ENCODE assay signal across 9 cellular contexts in the genomic region with DNA sequence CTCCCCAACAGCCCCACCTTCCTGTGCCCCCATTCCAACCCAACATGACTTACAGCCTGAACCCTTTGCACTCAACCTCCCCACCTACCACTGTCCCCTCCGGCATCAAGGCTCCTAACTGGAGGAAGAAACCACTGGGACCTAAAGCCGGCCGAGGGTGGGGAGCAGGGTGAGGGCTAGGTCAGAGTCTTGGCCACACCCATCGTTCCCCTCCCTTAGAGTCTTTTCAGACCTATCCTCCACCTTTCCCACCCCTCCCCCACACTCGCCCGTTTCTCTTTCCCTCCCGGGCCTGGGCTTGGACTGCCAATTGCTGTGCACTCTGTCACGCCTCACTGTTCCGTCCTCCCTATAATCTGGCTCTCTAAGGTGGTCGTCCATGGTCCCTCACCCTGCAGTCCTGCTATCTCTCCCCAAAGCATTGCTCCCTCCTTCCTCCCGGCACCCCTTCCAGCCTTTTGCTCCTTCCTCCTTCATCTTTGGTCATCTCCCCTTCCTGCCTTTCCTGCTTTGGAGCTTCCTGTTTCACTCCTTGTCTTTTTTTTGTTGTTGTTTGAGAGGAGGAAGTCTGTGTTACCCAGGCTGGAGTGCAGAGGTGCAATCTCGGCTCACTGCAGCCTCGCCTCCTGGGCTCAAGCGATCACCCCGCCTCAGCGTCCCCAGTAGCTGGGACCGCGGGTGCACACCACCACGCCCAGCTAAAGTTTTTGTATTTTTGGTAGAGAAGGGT. TPM values are rescaled to one million over a fixed set of nuclear protein-coding genes. Genes with fewer than 3 reads are reported as not detected.
DNase-seq lines count a peak whose midpoint lies in the region; ATAC-seq, FAIRE-seq and TF ChIP-seq lines count a peak whose summit lies in the region.
"Had no signal": no experiment of that assay in that cellular context is flagged by ENCODE, and none has a peak within 500 bp of the region (broad histone marks: within the 10 kb centered on the region; RNA-seq: fewer than 3 reads in every experiment).

No MANE protein-coding gene starts in this region.

- H3K4me3 Mint-ChIP-seq in activated CD4-positive, alpha-beta T cell treated with anti-CD3 and anti-CD28 coated beads, Interleukin-2, amount 10 ng/mL, durations not matched to agents 24 days and 14 days = peak overlapping the region; percentile 79

- DNase-seq in activated CD4-positive, alpha-beta T cell treated with anti-CD3 and anti-CD28 coated beads, Interleukin-2, amount 10 ng/mL, durations not matched to agents 24 days and 14 days = peak; percentile 70
- DNase-seq in activated CD4-positive, alpha-beta T cell treated with anti-CD3 and anti-CD28 coated beads, Interleukin-2, amount 50 U/mL, for 1 hour = no peak
- DNase-seq in UCSD-AML1 (lab: John Stamatoyannopoulos, UW; ENCODE audit: unreplicated experiment) (peak; percentile 44), right atrium auricular region (ENCODE audit: low spot score) (no peak), small intestine (peak; percentile 97), D341Med (ENCODE audit: low spot score) (no peak)

- no peak overlapping the region for H3K27ac ChIP-seq in right atrium auricular region
- peak overlapping the region; percentile 95 to 99 for H3K27ac ChIP-seq in small intestine (ENCODE audit: low read depth in 1 of 2, low read length in 1 of 2)

- intact Hi-C loops in activated CD4-positive, alpha-beta T cell treated with anti-CD3 and anti-CD28 coated beads, Interleukin-2, amount 10 ng/mL, durations not matched to agents 24 days and 14 days (cut with micrococcal nuclease) = loop anchor here (2.0 kb wide), 1 partner anchor 18 kb away; a partner anchor contains a TSS

- peaks cover 30% of the 10 kb centered on the region for H3K27me3 Mint-ChIP-seq in activated CD4-positive, alpha-beta T cell treated with anti-CD3 and anti-CD28 coated beads, Interleukin-2, amount 10 ng/mL, durations not matched to agents 24 days and 14 days

- H3K36me3 ChIP-seq in right atrium auricular region (peaks cover 10% of the 10 kb centered on the region), small intestine (ENCODE audit: control insufficient read depth in 2 of 2, insufficient read depth in 2 of 2, low read length in 2 of 2) (peaks cover 0 to 2% of the 10 kb centered on the region in 2 donors)

- H3K4me1 ChIP-seq in right atrium auricular region (peaks cover 0 to 30% of the 10 kb centered on the region in 2 donors), small intestine (ENCODE audit: control insufficient read depth in 2 of 2, insufficient read depth in 1 of 2, low read depth in 1 of 2, low read length in 1 of 2) (no peaks in the 10 kb centered on the region)

- ATAC-seq in HG03354 (IDR thresholded peaks at IDR 0.05; ENCODE audit: poor library complexity, severe bottlenecking, unreplicated experiment) (no peak), GM19035 (IDR thresholded peaks at IDR 0.05; ENCODE audit: unreplicated experiment) (no peak)

- no peaks in the 10 kb centered on the region for H3K9me3 ChIP-seq in right atrium auricular region
- H3K9me3 ChIP-seq in small intestine (ENCODE audit: control insufficient read depth, low read depth) = no peaks in the 10 kb centered on the region

- no peak for TF ChIP-seq CTCF in right atrium auricular region (IDR thresholded peaks at IDR 0.05)

- H3K4me1 Mint-ChIP-seq in activated CD4-positive, alpha-beta T cell treated with anti-CD3 and anti-CD28 coated beads, Interleukin-2, amount 10 ng/mL, durations not matched to agents 24 days and 14 days = peaks cover 22% of the 10 kb centered on the region

- H3K36me3 Mint-ChIP-seq in activated CD4-positive, alpha-beta T cell treated with anti-CD3 and anti-CD28 coated beads, Interleukin-2, amount 10 ng/mL, durations not matched to agents 24 days and 14 days (ENCODE audit: low read depth) = peaks cover 18% of the 10 kb centered on the region

- H3K9me3 Mint-ChIP-seq in activated CD4-positive, alpha-beta T cell treated with anti-CD3 and anti-CD28 coated beads, Interleukin-2, amount 10 ng/mL, durations not matched to agents 24 days and 14 days = no peaks in the 10 kb centered on the region

- 0 to 7% (median 5%) methylated on average over 19 of the region's 19 CpGs for WGBS in small intestine, 3 donors

- FAIRE-seq in small intestine (lab: Jason Lieb, UNC) = no peak
- FAIRE-seq: TTC549 had no signal

- peak overlapping the region; percentile 63 for H3K27ac Mint-ChIP-seq in activated CD4-positive, alpha-beta T cell treated with anti-CD3 and anti-CD28 coated beads, Interleukin-2, amount 10 ng/mL, durations not matched to agents 24 days and 14 days

- H3K4me3 ChIP-seq in right atrium auricular region = peak overlapping the region; percentile 2 to 28
- peak overlapping the region; percentile 54 to 76 for H3K4me3 ChIP-seq in small intestine (ENCODE audit: low read depth in 1 of 2, low read length in 2 of 2)

- H3K27me3 ChIP-seq in right atrium auricular region = peaks cover 11 to 34% of the 10 kb centered on the region in 2 donors
- H3K27me3 ChIP-seq in small intestine (ENCODE audit: control insufficient read depth in 2 of 2, insufficient read depth in 2 of 2, low read length in 2 of 2) = no peaks in the 10 kb centered on the region

RNA-seq across cellular contexts. Expression of a gene that starts 1.0 kb away (rescaled TPM):
- 0.31 and 0.40 TPM in 2 replicates for total RNA-seq in activated CD4-positive, alpha-beta T cell treated with anti-CD3 and anti-CD28 coated beads, Interleukin-2, amount 10 ng/mL, durations not matched to agents 24 days and 14 days
- 1 to 10 TPM in 1 of 2 donors, not detected in 1; 2.3 TPM for total RNA-seq in right atrium auricular region
- 100 to 1,000 TPM; 309 to 561 (median 337) TPM for polyA plus RNA-seq in small intestine

RNA-seq across cellular contexts. Expression of a gene that starts 11.2 kb away (rescaled TPM):
- 74.3 and 76.8 TPM in 2 replicates for total RNA-seq in activated CD4-positive, alpha-beta T cell treated with anti-CD3 and anti-CD28 coated beads, Interleukin-2, amount 10 ng/mL, durations not matched to agents 24 days and 14 days
- 10 to 100 TPM; 28.1 to 70.7 TPM for total RNA-seq in right atrium auricular region
- polyA plus RNA-seq in small intestine = 10 to 100 TPM; 31.3 to 84.6 (median 44.5) TPM

RNA-seq across cellular contexts. Expression of a gene that starts 11.7 kb away (rescaled TPM):
- 188 and 190 TPM in 2 replicates for total RNA-seq in activated CD4-positive, alpha-beta T cell treated with anti-CD3 and anti-CD28 coated beads, Interleukin-2, amount 10 ng/mL, durations not matched to agents 24 days and 14 days
- 10 to 100 TPM; 55.0 to 77.2 TPM for total RNA-seq in right atrium auricular region
- 100 to 1,000 TPM in 1 of 3 donors, 10 to 100 TPM in 2; 70.0 to 101 (median 77.3) TPM for polyA plus RNA-seq in small intestine

RNA-seq across cellular contexts. Expression of a gene that starts 18.3 kb away (rescaled TPM):
- 0.17 and 0.37 TPM in 2 replicates for total RNA-seq in activated CD4-positive, alpha-beta T cell treated with anti-CD3 and anti-CD28 coated beads, Interleukin-2, amount 10 ng/mL, durations not matched to agents 24 days and 14 days
- 100 to 1,000 TPM in 1 of 2 donors, 10 to 100 TPM in 1; 70.3 to 151 TPM for total RNA-seq in right atrium auricular region
- polyA plus RNA-seq in small intestine = 1 to 10 TPM in 2 of 3 donors, under 1 TPM in 1; 0.45 to 5.0 (median 1.9) TPM

RNA-seq across cellular contexts. Expression of a gene that starts 21.0 kb away (rescaled TPM):
- total RNA-seq in activated CD4-positive, alpha-beta T cell treated with anti-CD3 and anti-CD28 coated beads, Interleukin-2, amount 10 ng/mL, durations not matched to agents 24 days and 14 days = 124 and 126 TPM in 2 replicates
- total RNA-seq in right atrium auricular region = 100 to 1,000 TPM; 226 to 469 TPM
- polyA plus RNA-seq in small intestine = 1,000 to 10,000 TPM in 1 of 3 donors, 100 to 1,000 TPM in 2; 541 to 1,100 (median 827) TPM

Comparison
In these comparisons a context has a peak if more than half of its experiments do, and no peak if none do; other contexts are left out.
1. DNase-seq: peak in activated CD4-positive, alpha-beta T cell treated with anti-CD3 and anti-CD28 coated beads, Interleukin-2, amount 10 ng/mL, durations not matched to agents 24 days and 14 days (single experiment), UCSD-AML1 (single experiment) and small intestine (single experiment); none in activated CD4-positive, alpha-beta T cell treated with anti-CD3 and anti-CD28 coated beads, Interleukin-2, amount 50 U/mL, for 1 hour (single experiment), right atrium auricular region (single experiment) and D341Med (single experiment).
2. H3K27ac ChIP-seq: peak in small intestine (2 of 2); none in right atrium auricular region (0 of 2).